In the genomic region with DNA sequence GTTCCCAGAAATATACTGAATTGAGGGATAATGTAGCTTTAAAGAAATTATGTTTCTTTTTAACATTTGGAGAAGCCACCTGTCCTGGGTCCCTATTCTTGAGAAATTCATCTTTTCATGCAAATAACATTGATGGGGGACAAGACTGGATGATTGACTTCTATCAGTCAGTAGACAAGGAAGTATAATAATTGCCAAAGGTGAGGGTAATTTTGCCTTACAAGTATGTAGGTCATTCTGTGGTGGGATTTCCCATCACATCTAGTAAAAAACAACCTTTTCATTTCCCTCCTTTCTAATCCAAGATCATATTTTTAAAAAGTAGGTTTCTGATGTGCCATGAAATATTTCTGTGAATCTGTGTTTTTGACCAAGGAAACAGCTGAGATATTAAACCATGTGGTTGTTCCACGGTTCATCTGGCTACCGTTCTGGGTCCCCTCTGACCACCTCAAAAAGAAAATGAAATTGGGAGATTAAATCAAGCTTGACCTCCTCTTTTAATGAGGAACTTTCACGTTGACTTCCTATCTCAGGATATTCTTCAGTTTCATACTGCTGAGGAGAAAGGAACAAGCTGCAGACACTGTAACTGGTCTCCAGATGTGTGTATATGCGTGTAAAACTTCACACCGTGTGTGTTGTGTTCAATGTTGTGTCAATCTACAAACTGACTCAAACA, we compare ENCODE assay signal across 35 cellular contexts.
"Had no signal": no experiment of that assay in that cellular context is flagged by ENCODE, and none has a peak within 500 bp of the region (broad histone marks: within the 10 kb centered on the region; RNA-seq: fewer than 3 reads in every experiment).

No MANE protein-coding gene starts in this region.

- H3K9me3 ChIP-seq: colonic mucosa, psoas muscle, suprapubic skin, upper lobe of right lung had no signal

- H3K36me3 ChIP-seq: adrenal gland, cardiac muscle cell, colonic mucosa, left ventricle myocardium inferior, sigmoid colon, suprapubic skin, upper lobe of right lung, WERI-Rb-1 had no signal

- H3K4me1 ChIP-seq: adrenal gland, colonic mucosa, left ventricle myocardium inferior, sigmoid colon, suprapubic skin, tibial artery, upper lobe of right lung had no signal

- H3K9me3 Mint-ChIP-seq: activated CD4-positive, alpha-beta T cell treated with anti-CD3 and anti-CD28 coated beads, Interleukin-2, amount 10 ng/mL, durations not matched to agents 24 days and 14 days; activated T-helper 1 cell treated with anti-CD3 and anti-CD28 coated beads, Interleukin-12 subunit alpha, Interleukin-12 subunit beta, Interleukin-2, Interleukin-4 antibody, amounts not matched to agents 30 ng/mL and 10 ng/mL and 1 ng/mL, durations not matched to agents 14 hours and 24 hours and 36 hours had no signal

- H3K27ac ChIP-seq: adrenal gland, body of pancreas, cardiac muscle cell, colonic mucosa, left ventricle myocardium inferior, parathyroid adenoma, psoas muscle, sigmoid colon, suprapubic skin, tibial artery, upper lobe of right lung, WERI-Rb-1 had no signal

- H3K27ac Mint-ChIP-seq: activated CD4-positive, alpha-beta memory T cell treated with anti-CD3 and anti-CD28 coated beads for 36 hours; activated CD4-positive, alpha-beta T cell treated with anti-CD3 and anti-CD28 coated beads, Interleukin-2, amount 10 ng/mL, durations not matched to agents 24 days and 14 days; activated naive CD4-positive, alpha-beta T cell treated with anti-CD3 and anti-CD28 coated beads for 36 hours; activated naive CD8-positive, alpha-beta T cell treated with anti-CD3 and anti-CD28 coated beads for 36 hours; activated T-helper 1 cell treated with anti-CD3 and anti-CD28 coated beads, Interleukin-12 subunit alpha, Interleukin-12 subunit beta, Interleukin-2, Interleukin-4 antibody, amounts not matched to agents 30 ng/mL and 10 ng/mL and 1 ng/mL, durations not matched to agents 14 hours and 24 hours and 36 hours had no signal

- H3K27me3 ChIP-seq: adrenal gland, body of pancreas, colonic mucosa, sigmoid colon, suprapubic skin, tibial artery, upper lobe of right lung had no signal

- H3K4me3 ChIP-seq: adrenal gland, body of pancreas, cardiac muscle cell, colonic mucosa, left ventricle myocardium inferior, lung, psoas muscle, sigmoid colon, suprapubic skin, tibial artery, upper lobe of right lung had no signal

- ATAC-seq: body of pancreas, psoas muscle, upper lobe of right lung had no signal

- FAIRE-seq: frontal cortex, islet of Langerhans, small intestine had no signal

- H3K4me3 Mint-ChIP-seq: activated CD4-positive, alpha-beta memory T cell treated with anti-CD3 and anti-CD28 coated beads for 36 hours; activated CD4-positive, alpha-beta T cell treated with anti-CD3 and anti-CD28 coated beads, Interleukin-2, amount 10 ng/mL, durations not matched to agents 24 days and 14 days; activated naive CD4-positive, alpha-beta T cell treated with anti-CD3 and anti-CD28 coated beads for 36 hours; activated naive CD8-positive, alpha-beta T cell treated with anti-CD3 and anti-CD28 coated beads for 36 hours; activated T-helper 1 cell treated with anti-CD3 and anti-CD28 coated beads, Interleukin-12 subunit alpha, Interleukin-12 subunit beta, Interleukin-2, Interleukin-4 antibody, amounts not matched to agents 30 ng/mL and 10 ng/mL and 1 ng/mL, durations not matched to agents 14 hours and 24 hours and 36 hours had no signal

- H3K9ac ChIP-seq: parathyroid adenoma had no signal

- H3K4me1 Mint-ChIP-seq: activated CD4-positive, alpha-beta T cell treated with anti-CD3 and anti-CD28 coated beads, Interleukin-2, amount 10 ng/mL, durations not matched to agents 24 days and 14 days; activated naive CD8-positive, alpha-beta T cell treated with anti-CD3 and anti-CD28 coated beads for 36 hours had no signal

- H3K27me3 Mint-ChIP-seq: activated CD4-positive, alpha-beta memory T cell treated with anti-CD3 and anti-CD28 coated beads for 36 hours; activated CD4-positive, alpha-beta T cell treated with anti-CD3 and anti-CD28 coated beads, Interleukin-2, amount 10 ng/mL, durations not matched to agents 24 days and 14 days; activated naive CD8-positive, alpha-beta T cell treated with anti-CD3 and anti-CD28 coated beads for 36 hours had no signal

- DNase-seq: activated CD4-positive, alpha-beta memory T cell treated with anti-CD3 and anti-CD28 coated beads for 36 hours; activated CD4-positive, alpha-beta T cell treated with anti-CD3 and anti-CD28 coated beads, Interleukin-2, amount 10 ng/mL, durations not matched to agents 24 days and 14 days; activated CD4-positive, CD25-positive, alpha-beta regulatory T cell treated with anti-CD3 and anti-CD28 coated beads, Interleukin-2, amount 50 U/mL, for 72 hours; activated CD8-positive, alpha-beta memory T cell treated with anti-CD3 and anti-CD28 coated beads, Interleukin-2, amount 50 U/mL, for 4 hours; activated effector memory CD4-positive, alpha-beta T cell treated with anti-CD3 and anti-CD28 coated beads, Interleukin-2, amount 50 U/mL, for 16 hours; activated naive CD4-positive, alpha-beta T cell treated with anti-CD3 and anti-CD28 coated beads for 36 hours; activated naive CD8-positive, alpha-beta T cell treated with anti-CD3 and anti-CD28 coated beads for 36 hours; activated T-cell treated with anti-CD3 and anti-CD28 coated beads, Interleukin-2, amount 50 U/mL, for 1 hour; adrenal gland; aorta; body of pancreas; cerebellar nuclear complex; colonic mucosa; effector memory CD4-positive, alpha-beta T cell; glutamatergic neuron; left ventricle myocardium inferior; nucleus accumbens; psoas muscle; sigmoid colon; small intestine; stimulated activated CD4-positive, alpha-beta T cell treated with anti-CD3 and anti-CD28 coated beads, Interleukin-1b, Interleukin-23, amount 100 ng/mL, for 48 hours; stimulated activated CD4-positive, alpha-beta T cell treated with anti-CD3 and anti-CD28 coated beads, Interleukin-4, amount 100 ng/mL, for 4 hours; stimulated activated CD8-positive, alpha-beta memory T cell treated with anti-CD3 and anti-CD28 coated beads, Interleukin-4, amount 100 ng/mL, for 48 hours; stimulated activated naive CD4-positive, alpha-beta T cell; T-helper 9 cell; tibial artery; upper lobe of right lung; WERI-Rb-1 had no signal
